ENCODE assay signal across 8 cellular contexts in the genomic region with DNA sequence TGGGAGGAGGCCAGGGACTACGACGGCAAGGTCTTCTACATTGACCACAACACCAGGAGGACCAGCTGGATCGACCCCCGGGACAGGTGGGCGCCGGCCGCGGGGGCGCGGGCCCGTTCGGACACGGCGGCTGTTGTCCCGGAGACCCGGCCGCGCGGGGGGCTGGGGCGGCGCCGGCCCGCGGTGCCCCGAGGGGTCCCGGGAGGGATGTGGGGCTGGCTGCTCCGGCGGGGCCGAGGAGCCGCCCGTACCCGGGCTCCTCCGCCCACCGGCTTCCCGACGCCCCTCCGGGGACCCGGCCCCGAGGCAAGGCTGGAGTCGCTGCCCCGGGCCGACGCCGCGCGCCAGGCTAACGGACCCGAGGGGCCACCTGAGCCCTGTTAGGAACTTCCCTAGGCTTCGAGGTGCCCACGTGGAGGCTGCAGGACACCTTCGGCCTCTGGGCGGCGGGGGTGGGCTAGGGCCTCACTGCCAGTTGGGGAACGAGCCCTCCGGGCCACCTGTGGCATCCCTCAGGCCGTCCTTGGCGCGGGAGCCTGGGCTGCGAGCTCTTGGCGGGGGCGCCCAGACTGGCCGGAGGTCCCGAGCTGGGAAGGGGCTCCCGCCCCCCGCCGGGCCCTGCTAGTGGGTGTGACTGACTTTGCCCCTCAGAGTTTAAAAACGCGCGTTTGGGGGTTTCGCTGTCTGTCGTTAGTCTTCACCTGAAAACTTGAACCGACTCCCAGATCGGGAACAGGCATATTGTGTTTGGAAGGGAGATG. TPM values are rescaled to one million over a fixed set of nuclear protein-coding genes. Genes with fewer than 3 reads are reported as not detected.
DNase-seq lines count a peak whose midpoint lies in the region; ATAC-seq and TF ChIP-seq lines count a peak whose summit lies in the region.

No MANE protein-coding gene starts in this region.

- peak; percentile 6 for ATAC-seq in activated T-helper 17 cell treated with anti-CD3 and anti-CD28 coated beads, Interleukin-2, amount 50 U/mL, for 72 hours (replicated peaks)
- ATAC-seq in GM19455 (IDR thresholded peaks at IDR 0.05; ENCODE audit: unreplicated experiment), result no peak

- POLR2A ChIA-PET in GM10248 (lab: Yijun Ruan, JAX), result no interaction called here

- TF ChIP-seq CTCF in GM10248 (IDR thresholded peaks at IDR 0.05; ENCODE audit: control extremely low read depth, extremely low read depth, low read depth, missing control alignments) (no peak), HL-60 (IDR thresholded peaks at IDR 0.05; ENCODE audit: insufficient read depth, low read length) (no peak), osteocyte (IDR thresholded peaks at IDR 0.05) (peak; percentile 24)

- DNase-seq in GM10248 (ENCODE audit: extremely low spot score) (peak; percentile 18), HL-60 (ENCODE audit: low read depth in 1 of 2, low spot score in 1 of 2) (no peak), head of caudate nucleus (peak in 27 of 42 donors; percentile 2 to 48 (median 20)), osteocyte (ENCODE audit: extremely low spot score, unreplicated experiment) (peak; percentile 85), NCI-H2196 treated with DMSO at 0.1 percent for 48 hours (lab: John Stamatoyannopoulos, UW; ENCODE audit: unreplicated experiment) (no peak), KG1 (lab: John Stamatoyannopoulos, UW) (no peak)

- intact Hi-C loops in head of caudate nucleus (cut with DNase I), result no loop called here

- peak overlapping the region; percentile 41 for H3K4me3 Mint-ChIP-seq in activated T-helper 17 cell treated with anti-CD3 and anti-CD28 coated beads, Interleukin-2, amount 50 U/mL, for 72 hours
- peak overlapping the region; percentile 79 for H3K4me3 Mint-ChIP-seq in osteocyte (ENCODE audit: unreplicated experiment)

- CTCF ChIA-PET in GM10248 (lab: Yijun Ruan, JAX), result no interaction called here

- no peak overlapping the region for H3K27ac ChIP-seq in HL-60 (replicated peaks)

- no peaks in the 10 kb centered on the region for H3K4me1 Mint-ChIP-seq in activated T-helper 17 cell treated with anti-CD3 and anti-CD28 coated beads, Interleukin-2, amount 50 U/mL, for 72 hours
- H3K4me1 Mint-ChIP-seq in osteocyte (ENCODE audit: unreplicated experiment), result peaks cover 40% of the 10 kb centered on the region

- H3K36me3 Mint-ChIP-seq in activated T-helper 17 cell treated with anti-CD3 and anti-CD28 coated beads, Interleukin-2, amount 50 U/mL, for 72 hours (ENCODE audit: low read depth), result peaks cover 7% of the 10 kb centered on the region
- no peaks in the 10 kb centered on the region for H3K36me3 Mint-ChIP-seq in osteocyte (ENCODE audit: unreplicated experiment)

- peak overlapping the region; percentile 53 for H3K4me3 ChIP-seq in HL-60 (replicated peaks; ENCODE audit: insufficient read depth, low read length)

- peaks cover 42% of the 10 kb centered on the region for H3K27me3 ChIP-seq in HL-60 (ENCODE audit: insufficient read depth, poor library complexity, severe bottlenecking)

- H3K9me3 Mint-ChIP-seq in activated T-helper 17 cell treated with anti-CD3 and anti-CD28 coated beads, Interleukin-2, amount 50 U/mL, for 72 hours, result no peaks in the 10 kb centered on the region
- H3K9me3 Mint-ChIP-seq in osteocyte (ENCODE audit: unreplicated experiment), result no peaks in the 10 kb centered on the region

- H3K27me3 Mint-ChIP-seq in activated T-helper 17 cell treated with anti-CD3 and anti-CD28 coated beads, Interleukin-2, amount 50 U/mL, for 72 hours, result peaks cover 26% of the 10 kb centered on the region
- no peaks in the 10 kb centered on the region for H3K27me3 Mint-ChIP-seq in osteocyte (ENCODE audit: unreplicated experiment)

- H3K27ac Mint-ChIP-seq in activated T-helper 17 cell treated with anti-CD3 and anti-CD28 coated beads, Interleukin-2, amount 50 U/mL, for 72 hours, result no peak overlapping the region
- peak overlapping the region; percentile 65 for H3K27ac Mint-ChIP-seq in osteocyte (ENCODE audit: unreplicated experiment)

RNA-seq across cellular contexts. Expression of gene WWC2, which starts 0.7 kb away (rescaled TPM):
- 10 to 100 TPM in 1 of 2 donors, under 1 TPM in 1; 0.76 to 11.9 TPM for total RNA-seq in activated T-helper 17 cell treated with anti-CD3 and anti-CD28 coated beads, Interleukin-2, amount 50 U/mL, for 72 hours
- total RNA-seq in osteocyte, result 47.2 and 53.5 TPM in 2 replicates

Comparison
In these comparisons a context has a peak if more than half of its experiments do, and no peak if none do; other contexts are left out.
1. DNase-seq: peak in GM10248 (single experiment), head of caudate nucleus (27 of 42) and osteocyte (single experiment); none in HL-60 (0 of 2), NCI-H2196 treated with DMSO at 0.1 percent for 48 hours (single experiment) and KG1 (single experiment).